Comparison of ENCODE assay signal across 1 cellular context in the genomic region with DNA sequence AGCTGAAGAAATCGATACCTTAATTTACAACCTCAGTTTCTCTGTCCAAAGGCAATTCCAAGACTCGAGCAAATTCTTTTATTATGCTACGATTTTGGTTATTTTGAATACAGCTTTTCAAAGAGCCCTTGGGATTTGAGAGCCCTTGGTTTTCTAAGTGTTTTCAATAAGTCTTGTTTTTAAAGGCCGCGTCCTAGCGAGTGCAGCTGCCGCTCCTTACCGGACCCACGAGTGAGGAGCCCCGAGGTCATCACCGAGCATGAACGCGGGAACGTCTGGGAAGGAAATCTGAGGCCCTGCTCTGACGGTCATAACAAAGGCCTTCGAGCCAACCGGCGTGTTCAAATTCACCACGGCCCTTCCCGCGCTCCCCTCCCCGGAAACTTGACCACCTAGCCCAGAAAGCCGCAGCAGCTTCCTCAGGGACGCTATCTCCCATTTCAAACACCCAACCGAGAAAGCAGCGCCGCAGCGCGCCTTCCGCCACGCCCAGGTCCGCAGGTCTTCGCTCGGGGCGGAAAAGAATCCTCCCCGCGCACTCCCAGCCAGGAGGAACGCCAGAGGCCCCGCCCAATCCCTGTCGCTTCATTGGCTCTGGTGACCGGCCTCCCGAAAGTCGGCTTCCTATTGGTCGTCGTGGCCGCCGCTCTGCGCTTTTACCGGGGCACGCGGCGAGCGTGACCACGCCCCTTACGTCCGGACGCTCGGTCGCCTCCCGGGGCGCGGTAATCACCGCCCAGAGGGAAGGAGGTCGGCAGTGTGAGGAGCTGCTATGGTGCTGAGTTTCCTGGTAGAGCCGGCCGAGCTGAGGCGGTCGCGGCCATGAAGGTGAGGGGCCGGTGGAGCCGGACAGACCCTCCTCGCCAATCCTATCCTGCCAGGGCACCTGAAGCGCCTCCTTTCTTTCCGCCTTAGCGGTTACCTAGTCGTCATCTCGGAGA.
A peak's percentile ranks its signal among the peaks of the same experiment; 100 is the strongest.
TF ChIP-seq lines count a peak whose summit lies in the region.

A gene with protein sequence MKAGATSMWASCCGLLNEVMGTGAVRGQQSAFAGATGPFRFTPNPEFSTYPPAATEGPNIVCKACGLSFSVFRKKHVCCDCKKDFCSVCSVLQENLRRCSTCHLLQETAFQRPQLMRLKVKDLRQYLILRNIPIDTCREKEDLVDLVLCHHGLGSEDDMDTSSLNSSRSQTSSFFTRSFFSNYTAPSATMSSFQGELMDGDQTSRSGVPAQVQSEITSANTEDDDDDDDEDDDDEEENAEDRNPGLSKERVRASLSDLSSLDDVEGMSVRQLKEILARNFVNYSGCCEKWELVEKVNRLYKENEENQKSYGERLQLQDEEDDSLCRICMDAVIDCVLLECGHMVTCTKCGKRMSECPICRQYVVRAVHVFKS (plus strand): TSS at position 728 of the 941 bp plus-strand sequence. CDS start 95 bp downstream, at position 823.

TF ChIP-seq in liver, 16 proteins besides CTCF, POLR2A, EP300 and RAD21 (continued from another document):
- TF ChIP-seq, protein P1, sequence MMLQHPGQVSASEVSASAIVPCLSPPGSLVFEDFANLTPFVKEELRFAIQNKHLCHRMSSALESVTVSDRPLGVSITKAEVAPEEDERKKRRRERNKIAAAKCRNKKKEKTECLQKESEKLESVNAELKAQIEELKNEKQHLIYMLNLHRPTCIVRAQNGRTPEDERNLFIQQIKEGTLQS (IDR thresholded peaks at IDR 0.05), result no peak
- peak in 1 of 2 donors; percentile 84 for TF ChIP-seq GABPA (IDR thresholded peaks at IDR 0.05 in 1 of 2, conservative IDR thresholded peaks at IDR 0.05 in 1 of 2)
